ENCODE assay signal across 22 cellular contexts in genomic region chr4:8690216-8690786, GRCh38.
DNase-seq lines count a peak whose midpoint lies in the region; ATAC-seq and TF ChIP-seq lines count a peak whose summit lies in the region.
"Had no signal": no experiment of that assay in that cellular context is flagged by ENCODE, and none has a peak within 500 bp of the region (broad histone marks: within the 10 kb centered on the region; RNA-seq: fewer than 3 reads in every experiment).

No MANE protein-coding gene starts in this region.

- peak overlapping the region; percentile 40 for H3K14ac ChIP-seq in neuronal stem cell (ENCODE audit: low read length)

- H3K4me1 Mint-ChIP-seq in WTC11 (0 out of 2 replicates have a peak, but pooled peaks cover 5% of the 10 kb centered on the region), endodermal cell (peaks cover 2% of the 10 kb centered on the region)
- H3K4me1 Mint-ChIP-seq: CD8-positive, alpha-beta memory T cell had no signal

- no peak overlapping the region for H2BK5ac ChIP-seq in neuronal stem cell (ENCODE audit: low read length)

- H2BK120ac ChIP-seq in neuronal stem cell (ENCODE audit: low read depth, low read length) = no peak overlapping the region

- H3K27ac Mint-ChIP-seq in WTC11 = no peak overlapping the region
- no peak overlapping the region for H3K27ac Mint-ChIP-seq in endodermal cell
- H3K27ac Mint-ChIP-seq: CD8-positive, alpha-beta memory T cell had no signal

- DNase-seq in WTC11 (ENCODE audit: low spot score) (peak; percentile 10), endodermal cell (peak; percentile 49), neuronal stem cell (ENCODE audit: low spot score) (no peak), tibial artery (peak; percentile 2 to 50), SW 1271 (lab: John Stamatoyannopoulos, UW) (no peak)
- DNase-seq: CD8-positive, alpha-beta memory T cell; DMS53; EL; GF-D8; Kasumi-1; MG63; NCI-H1417; NCI-H1694 treated with DMSO at 0.1 percent for 48 hours; NCI-H2081 treated with DMSO at 0.1 percent for 48 hours; NCI-H2171 treated with DMSO at 0.1 percent for 48 hours; NCI-H524 treated with DMSO at 0.1 percent for 48 hours; NCI-H82; SIG-M5 had no signal

- H3K23ac ChIP-seq in neuronal stem cell (ENCODE audit: low read depth, low read length, poor library complexity) = peak overlapping the region; percentile 20

- H2AFZ ChIP-seq in neuronal stem cell (ENCODE audit: low read length) = no peak overlapping the region

- no peak overlapping the region for H3K4me2 ChIP-seq in neuronal stem cell (ENCODE audit: insufficient read depth, low read length, poor library complexity, severe bottlenecking)
- H3K4me2 ChIP-seq: BLaER1 treated with 17β-estradiol and CSF1 and Interleukin-3, amounts not matched to agents 10 nM and 100 nM had no signal

- no peak overlapping the region for H2AK5ac ChIP-seq in neuronal stem cell (ENCODE audit: low read depth, low read length)

- H3K18ac ChIP-seq in neuronal stem cell (ENCODE audit: low read length) = peak overlapping the region; percentile 53

- no peaks in the 10 kb centered on the region for H3K9me3 Mint-ChIP-seq in WTC11
- H3K9me3 Mint-ChIP-seq in endodermal cell = no peaks in the 10 kb centered on the region

- H4K91ac ChIP-seq in neuronal stem cell (ENCODE audit: low read depth, low read length, poor library complexity) = no peak overlapping the region

- H3K79me1 ChIP-seq in neuronal stem cell (ENCODE audit: low read depth, low read length) = no peaks in the 10 kb centered on the region

- H3K4me1 ChIP-seq in endodermal cell (ENCODE audit: control insufficient read depth, insufficient read depth, low read length) (no peaks in the 10 kb centered on the region), neuronal stem cell (ENCODE audit: control insufficient read depth in 2 of 2, insufficient read depth in 1 of 2, low read depth in 1 of 2, low read length in 2 of 2) (peaks cover 0 to 4% of the 10 kb centered on the region in 2 donors), tibial artery (no peaks in the 10 kb centered on the region)
- H3K4me1 ChIP-seq: BLaER1 treated with 17β-estradiol and CSF1 and Interleukin-3, amounts not matched to agents 10 nM and 100 nM had no signal

- intact Hi-C loops in tibial artery (cut with DNase I; ENCODE audit: low total_unique reads) = no loop called here

- CTCF ChIA-PET in WTC11 (lab: Charles Lee) = interaction anchor here (0.5 to 0.9 kb wide), 2 partner anchors 13 to 165 kb away, joined by 5 read pairs; no protein-coding TSS in a partner anchor

- ATAC-seq in WTC11 (no peak), HG02623 (IDR thresholded peaks at IDR 0.05; ENCODE audit: unreplicated experiment) (no peak), GM19467 (IDR thresholded peaks at IDR 0.05; ENCODE audit: unreplicated experiment) (no peak)
- ATAC-seq: Panc1 had no signal

- TF ChIP-seq CTCF in WTC11 (IDR thresholded peaks at IDR 0.05) = no peak
- no peak for TF ChIP-seq CTCF in endodermal cell (conservative IDR thresholded peaks at IDR 0.05)
- no peak for TF ChIP-seq CTCF in tibial artery (IDR thresholded peaks at IDR 0.05)

- no peaks in the 10 kb centered on the region for H3K9me3 ChIP-seq in endodermal cell (ENCODE audit: control insufficient read depth, low read length)
- peaks cover 0 to 2% of the 10 kb centered on the region in 2 donors for H3K9me3 ChIP-seq in neuronal stem cell (replicated peaks in 1 of 2; ENCODE audit: control insufficient read depth in 2 of 2, insufficient read depth in 1 of 2, low read depth in 1 of 2, low read length in 2 of 2)
- H3K9me3 ChIP-seq in tibial artery = no peaks in the 10 kb centered on the region
- H3K9me3 ChIP-seq: BLaER1 treated with 17β-estradiol and CSF1 and Interleukin-3, amounts not matched to agents 10 nM and 100 nM; MG63 had no signal

- peaks cover 42% of the 10 kb centered on the region for H3K27me3 ChIP-seq in endodermal cell (ENCODE audit: control insufficient read depth, insufficient read depth, low read length, poor library complexity, severe bottlenecking)
- H3K27me3 ChIP-seq in neuronal stem cell (ENCODE audit: control insufficient read depth in 3 of 3, insufficient read depth in 3 of 3, low read depth in 1 of 3, low read length in 3 of 3) = peaks cover 0 to 19% (median 12%) of the 10 kb centered on the region in 3 experiments
- peaks cover 0 to 43% of the 10 kb centered on the region in 2 donors for H3K27me3 ChIP-seq in tibial artery
- H3K27me3 ChIP-seq: BLaER1 treated with 17β-estradiol and CSF1 and Interleukin-3, amounts not matched to agents 10 nM and 100 nM; MG63 had no signal

- H3K27me3 Mint-ChIP-seq in WTC11 (ENCODE audit: low read depth) = peaks cover 48% of the 10 kb centered on the region
- peaks cover 57% of the 10 kb centered on the region for H3K27me3 Mint-ChIP-seq in endodermal cell (ENCODE audit: insufficient read depth)

- H3K9ac ChIP-seq in endodermal cell (ENCODE audit: extremely low read depth, low read length, poor library complexity, severe bottlenecking) = no peak overlapping the region
- H3K9ac ChIP-seq in neuronal stem cell (ENCODE audit: low read depth, low read length, poor library complexity) = no peak overlapping the region
- H3K9ac ChIP-seq: BLaER1 treated with 17β-estradiol and CSF1 and Interleukin-3, amounts not matched to agents 10 nM and 100 nM had no signal

- H2BK15ac ChIP-seq in neuronal stem cell (ENCODE audit: low read length) = peak overlapping the region; percentile 21

- WGBS in endodermal cell (ENCODE audit: insufficient coverage in 1 of 2, insufficient read length in 1 of 2), 2 experiments = 78 to 84% methylated on average over 13 to 16 of the region's 16 CpGs
- no CpG with 5 or more reads among the region's 16 CpGs for WGBS in neuronal stem cell (ENCODE audit: extremely low coverage in 2 of 2, insufficient read length in 2 of 2, insufficient replicate concordance in 1 of 2), 2 donors

- POLR2A ChIA-PET in WTC11 (lab: Charles Lee) = no interaction called here

- H3K4ac ChIP-seq in neuronal stem cell (ENCODE audit: low read length) = no peak overlapping the region

- H4K8ac ChIP-seq in neuronal stem cell (ENCODE audit: low read depth, low read length) = peak overlapping the region; percentile 93

- H3K4me3 Mint-ChIP-seq in WTC11 = no peak overlapping the region
- H3K4me3 Mint-ChIP-seq in endodermal cell = no peak overlapping the region
- H3K4me3 Mint-ChIP-seq: CD8-positive, alpha-beta memory T cell had no signal

- H2BK12ac ChIP-seq in neuronal stem cell (ENCODE audit: low read length) = no peak overlapping the region

- no peak overlapping the region for H3K27ac ChIP-seq in endodermal cell (ENCODE audit: low read depth, low read length)
- H3K27ac ChIP-seq in neuronal stem cell (replicated peaks; ENCODE audit: low read length) = no peak overlapping the region
- no peak overlapping the region for H3K27ac ChIP-seq in tibial artery
- H3K27ac ChIP-seq: BLaER1 treated with 17β-estradiol and CSF1 and Interleukin-3, amounts not matched to agents 10 nM and 100 nM had no signal

- no peaks in the 10 kb centered on the region for H3K36me3 Mint-ChIP-seq in WTC11
- no peaks in the 10 kb centered on the region for H3K36me3 Mint-ChIP-seq in endodermal cell (ENCODE audit: low read depth)

- no peak overlapping the region for H3K4me3 ChIP-seq in endodermal cell (ENCODE audit: low read length)
- H3K4me3 ChIP-seq in neuronal stem cell (ENCODE audit: low read length in 2 of 2) = no peak overlapping the region
- no peak overlapping the region for H3K4me3 ChIP-seq in tibial artery
- H3K4me3 ChIP-seq: BLaER1 treated with 17β-estradiol and CSF1 and Interleukin-3, amounts not matched to agents 10 nM and 100 nM; MG63 had no signal

- H3K36me3 ChIP-seq in endodermal cell (ENCODE audit: control insufficient read depth, insufficient read depth, low read length) (no peaks in the 10 kb centered on the region), neuronal stem cell (replicated peaks in 1 of 2; ENCODE audit: control insufficient read depth in 2 of 2, insufficient read depth in 2 of 2, low read length in 2 of 2) (no peaks in the 10 kb centered on the region), tibial artery (no peaks in the 10 kb centered on the region)
- H3K36me3 ChIP-seq: BLaER1 treated with 17β-estradiol and CSF1 and Interleukin-3, amounts not matched to agents 10 nM and 100 nM; MG63 had no signal

TF ChIP-seq in WTC11, 78 proteins besides CTCF, POLR2A, EP300 and RAD21:
- TF ChIP-seq, protein P1, sequence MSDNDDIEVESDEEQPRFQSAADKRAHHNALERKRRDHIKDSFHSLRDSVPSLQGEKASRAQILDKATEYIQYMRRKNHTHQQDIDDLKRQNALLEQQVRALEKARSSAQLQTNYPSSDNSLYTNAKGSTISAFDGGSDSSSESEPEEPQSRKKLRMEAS (CRISPR knock-in tag; IDR thresholded peaks at IDR 0.05) = no peak
- TF ChIP-seq CDX4 (CRISPR knock-in tag; IDR thresholded peaks at IDR 0.05; ENCODE audit: borderline replicate concordance) = no peak
- TF ChIP-seq SP1 (CRISPR knock-in tag; conservative IDR thresholded peaks at IDR 0.05) = no peak
- no peak for TF ChIP-seq E2F4 (CRISPR knock-in tag; IDR thresholded peaks at IDR 0.05; ENCODE audit: borderline replicate concordance, low read depth)

Comparison
In these comparisons a context has a peak if more than half of its experiments do, and no peak if none do; other contexts are left out.
1. DNase-seq: peak in WTC11 (single experiment), endodermal cell (single experiment) and tibial artery (2 of 2); none in neuronal stem cell (single experiment) and SW 1271 (0 of 2).